1 cellular context compared by ENCODE assay signal in genomic region chr22:19522190-19522880, GRCh38.
TF ChIP-seq lines count a peak whose summit lies in the region.

No MANE protein-coding gene starts in this region.

TF ChIP-seq in K562, 482 proteins besides CTCF, POLR2A, EP300 and RAD21 (continued from another document):
- peak; percentile 52; the same call in 1 of the 2 replicates for TF ChIP-seq ARID4B (CRISPR knock-in tag; IDR thresholded peaks at IDR 0.05)
- TF ChIP-seq ID3 (CRISPR knock-in tag; IDR thresholded peaks at IDR 0.05), result no peak
- no peak for TF ChIP-seq ID3 (tag; IDR thresholded peaks at IDR 0.05)
- peak; percentile 71; the same call in 1 of the 2 replicates for TF ChIP-seq POLR2AphosphoS2 (IDR thresholded peaks at IDR 0.05; ENCODE audit: low read length)
- TF ChIP-seq POLR3G (IDR thresholded peaks at IDR 0.05; ENCODE audit: extremely low read depth, insufficient read length, insufficient replicate concordance), result no peak
- TF ChIP-seq TAF1 (IDR thresholded peaks at IDR 0.05; ENCODE audit: control insufficient read depth, extremely low read depth, insufficient read depth, low read length, severe bottlenecking), result no peak
- TF ChIP-seq E4F1 (CRISPR knock-in tag; IDR thresholded peaks at IDR 0.05; ENCODE audit: borderline replicate concordance), result no peak
- TF ChIP-seq HCFC1 (IDR thresholded peaks at IDR 0.05; ENCODE audit: low read depth, low read length), result no peak
- 0 out of 2 replicates have a peak, but pooled peaks have one; percentile 3 for TF ChIP-seq CREM (IDR thresholded peaks at IDR 0.05; ENCODE audit: low read depth)
